In the genomic region with DNA sequence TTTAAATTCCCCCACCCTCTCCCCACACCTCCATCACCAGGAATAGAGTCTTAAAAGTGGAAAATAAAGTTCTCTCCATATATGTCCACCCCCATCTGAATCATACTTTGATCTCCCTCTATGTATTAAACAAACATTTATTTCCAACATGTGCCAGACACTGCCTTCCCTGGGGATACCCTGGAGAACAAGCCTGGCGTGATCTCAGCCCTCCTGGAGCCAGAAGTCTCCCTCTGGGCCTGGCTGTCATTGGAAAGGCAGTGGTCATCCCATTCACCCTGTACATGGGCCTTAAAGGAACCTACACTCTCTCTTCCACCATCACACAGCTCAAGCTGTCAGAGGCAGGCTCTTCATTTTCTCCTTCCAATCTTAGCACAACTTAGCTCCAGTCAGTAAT, we compare ENCODE assay signal across 18 cellular contexts.
DNase-seq lines count a peak whose midpoint lies in the region; ATAC-seq and TF ChIP-seq lines count a peak whose summit lies in the region.
"Had no signal": no experiment of that assay in that cellular context is flagged by ENCODE, and none has a peak within 500 bp of the region (broad histone marks: within the 10 kb centered on the region; RNA-seq: fewer than 3 reads in every experiment).

No MANE protein-coding gene starts in this region.

- intact Hi-C loops in Calu3 (cut with micrococcal nuclease; ENCODE audit: unreplicated experiment) (no loop called here), PC-9 (cut with micrococcal nuclease; ENCODE audit: unreplicated experiment) (no loop called here), left ventricle myocardium inferior (cut with micrococcal nuclease) (no loop called here)

- H3K4me2 ChIP-seq in PC-9, result peak overlapping the region; percentile 48
- H3K4me2 ChIP-seq in trophoblast cell (ENCODE audit: low read length), result no peak overlapping the region

- peaks cover 4% of the 10 kb centered on the region for H3K9me3 Mint-ChIP-seq in Calu3 (ENCODE audit: low read depth, unreplicated experiment)

- no peak overlapping the region for H3K4me3 ChIP-seq in PC-9
- no peak overlapping the region for H3K4me3 ChIP-seq in trophoblast cell (ENCODE audit: low read depth, low read length)
- H3K4me3 ChIP-seq in left ventricle myocardium inferior, result no peak overlapping the region

- H3K9me2 ChIP-seq in PC-9 (ENCODE audit: insufficient read depth), result no peaks in the 10 kb centered on the region

- H3F3A ChIP-seq in PC-9 (ENCODE audit: insufficient read depth, low read depth), result peaks cover 15% of the 10 kb centered on the region

- no peaks in the 10 kb centered on the region for H3K36me3 ChIP-seq in PC-9 (ENCODE audit: low read depth)
- no peaks in the 10 kb centered on the region for H3K36me3 ChIP-seq in trophoblast cell (ENCODE audit: control insufficient read depth in 1 of 2, insufficient read depth in 2 of 2, low read length in 2 of 2)
- no peaks in the 10 kb centered on the region for H3K36me3 ChIP-seq in left ventricle myocardium inferior

- H2BK120ac ChIP-seq in trophoblast cell (ENCODE audit: insufficient read depth, low read length, poor library complexity), result peak overlapping the region; percentile 74

- H2BK12ac ChIP-seq in trophoblast cell (ENCODE audit: low read length), result peak overlapping the region; percentile 88

- no peaks in the 10 kb centered on the region for H3K27me3 ChIP-seq in PC-9 (ENCODE audit: insufficient read depth, low read depth)
- H3K27me3 ChIP-seq in trophoblast cell (ENCODE audit: insufficient read depth, low read length), result no peaks in the 10 kb centered on the region
- peaks cover 16% of the 10 kb centered on the region for H3K27me3 ChIP-seq in left ventricle myocardium inferior (ENCODE audit: low read depth)

- no peak overlapping the region for H3K4ac ChIP-seq in trophoblast cell (ENCODE audit: low read depth, low read length)

- H4K8ac ChIP-seq in trophoblast cell (ENCODE audit: low read depth, low read length), result no peak overlapping the region

- peaks cover 6% of the 10 kb centered on the region for H3K36me3 Mint-ChIP-seq in Calu3 (ENCODE audit: insufficient read depth, unreplicated experiment)
- H3K36me3 Mint-ChIP-seq: CD4-positive, alpha-beta memory T cell had no signal

- no peak overlapping the region for H3K9ac ChIP-seq in trophoblast cell (ENCODE audit: low read length)

- no peaks in the 10 kb centered on the region for H4K20me1 ChIP-seq in PC-9 (ENCODE audit: insufficient read depth)

- H4K12ac ChIP-seq in trophoblast cell (ENCODE audit: low read depth, low read length), result no peak overlapping the region

- DNase-seq in Calu3, result no peak
- no peak for DNase-seq in PC-9
- peak; percentile 50 for DNase-seq in fibroblast of gingiva (ENCODE audit: low read depth)
- no peak for DNase-seq in trophoblast cell
- no peak for DNase-seq in DMS53 (lab: John Stamatoyannopoulos, UW)
- DNase-seq in left ventricle myocardium inferior, result no peak
- DNase-seq in COR-L47 (lab: John Stamatoyannopoulos, UW), result no peak
- DNase-seq: CD4-positive, alpha-beta memory T cell; GF-D8; GOT3; KG1; MM.1S; NCI-H1417; NCI-H1930; NCI-H2171; NCI-H510A; SIG-M5 had no signal

- peaks cover 27% of the 10 kb centered on the region for H3K4me1 Mint-ChIP-seq in Calu3 (ENCODE audit: low read depth, unreplicated experiment)
- H3K4me1 Mint-ChIP-seq: CD4-positive, alpha-beta memory T cell had no signal

- POLR2A ChIA-PET in PC-9 (lab: Charles Lee; ENCODE audit: unreplicated experiment), result interaction anchor here (0.5 kb wide), 1 partner anchor 144 kb away, joined by 5 read pairs; the partner anchor contains the start of gene EMP1

- H3K4me1 ChIP-seq in PC-9 (replicated peaks; ENCODE audit: insufficient read depth) (peaks cover 19% of the 10 kb centered on the region), trophoblast cell (ENCODE audit: control insufficient read depth in 1 of 2, insufficient read depth in 2 of 2, low read length in 2 of 2) (peaks cover 5 to 8% of the 10 kb centered on the region in 2 experiments), left ventricle myocardium inferior (no peaks in the 10 kb centered on the region)

- TF ChIP-seq CTCF in Calu3 (IDR thresholded peaks at IDR 0.05; ENCODE audit: unreplicated experiment) (no peak), PC-9 (conservative IDR thresholded peaks at IDR 0.05) (no peak), left ventricle myocardium inferior (IDR thresholded peaks at IDR 0.05; ENCODE audit: borderline replicate concordance) (no peak)

- no peak for ATAC-seq in GM21529 (IDR thresholded peaks at IDR 0.05; ENCODE audit: unreplicated experiment)

- BruUV-seq in Calu3 (replicated peaks; lab: Mats Ljungman, UMichigan) (no TSS peak), PC-9 (replicated peaks; lab: Mats Ljungman, UMichigan) (TSS peak; percentile 57)

- peak overlapping the region; percentile 65 for H2BK5ac ChIP-seq in trophoblast cell (ENCODE audit: low read depth, low read length, poor library complexity)

- no CpG with 5 or more reads among the region's 1 CpG for WGBS in trophoblast cell (ENCODE audit: extremely low coverage, insufficient coverage, insufficient read length)

- H3K79me1 ChIP-seq in trophoblast cell (ENCODE audit: low read length), result peaks cover 2% of the 10 kb centered on the region

- H3K27me3 Mint-ChIP-seq in Calu3 (ENCODE audit: unreplicated experiment), result no peaks in the 10 kb centered on the region

- no peak overlapping the region for H3K4me3 Mint-ChIP-seq in Calu3 (ENCODE audit: low read depth, unreplicated experiment)
- H3K4me3 Mint-ChIP-seq: CD4-positive, alpha-beta memory T cell had no signal

- no peak overlapping the region for H3K18ac ChIP-seq in trophoblast cell (ENCODE audit: low read length)

- H3K27ac ChIP-seq in PC-9 (peak overlapping the region; percentile 93), trophoblast cell (ENCODE audit: low read depth, low read length) (peak overlapping the region; percentile 68), left ventricle myocardium inferior (replicated peaks) (no peak overlapping the region)

- peaks cover 4% of the 10 kb centered on the region; the same call in 1 of the 2 replicates for H3K9me3 ChIP-seq in PC-9 (ENCODE audit: insufficient read depth, low read depth)
- H3K9me3 ChIP-seq in trophoblast cell (ENCODE audit: insufficient read depth, low read depth, low read length), result no peaks in the 10 kb centered on the region
- no peaks in the 10 kb centered on the region for H3K9me3 ChIP-seq in left ventricle myocardium inferior (replicated peaks)

- H2AFZ ChIP-seq in PC-9 (no peak overlapping the region), trophoblast cell (ENCODE audit: insufficient read depth, low read length, poor library complexity) (no peak overlapping the region)

- peak overlapping the region; percentile 71 for H3K14ac ChIP-seq in trophoblast cell (ENCODE audit: low read length)

- CTCF ChIA-PET in Calu3 (lab: Charles Lee) (interaction anchor here (0.7 to 1.2 kb wide), 3 partner anchors 37 to 544 kb away, joined by 3 to 4 read pairs (median 3); no protein-coding TSS in a partner anchor), PC-9 (lab: Charles Lee) (no interaction called here)

- no peaks in the 10 kb centered on the region for H3K79me2 ChIP-seq in PC-9 (ENCODE audit: low read depth)
- H3K79me2 ChIP-seq in trophoblast cell (ENCODE audit: control insufficient read depth, insufficient read depth, low read length, poor library complexity), result no peaks in the 10 kb centered on the region

- H4K91ac ChIP-seq in trophoblast cell (ENCODE audit: low read depth, low read length), result peak overlapping the region; percentile 82

- no peak overlapping the region for H3K23ac ChIP-seq in trophoblast cell (ENCODE audit: low read length)

- no peak overlapping the region for H2AK5ac ChIP-seq in trophoblast cell (ENCODE audit: low read length)

- peak overlapping the region; percentile 73 for H3K27ac Mint-ChIP-seq in Calu3 (ENCODE audit: unreplicated experiment)
- H3K27ac Mint-ChIP-seq: CD4-positive, alpha-beta memory T cell had no signal
